ENCODE assay signal across 8 cellular contexts in the genomic region with DNA sequence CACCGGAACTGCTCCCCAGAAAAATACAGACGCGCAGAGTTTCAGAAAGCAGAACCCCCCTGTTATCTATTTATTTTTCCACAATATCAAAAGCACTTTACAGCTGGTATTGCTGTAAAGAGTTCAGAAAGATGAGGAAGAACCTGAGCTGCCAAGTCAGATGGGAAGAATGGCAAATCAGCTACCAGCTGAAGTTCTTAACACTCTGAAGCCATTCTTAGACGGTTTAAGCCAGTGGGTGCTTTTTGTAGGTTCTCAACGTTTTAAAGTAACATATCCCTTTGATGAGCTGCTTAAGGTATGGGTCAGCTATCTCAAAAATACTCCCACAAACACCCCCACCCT. TPM values are rescaled to one million over a fixed set of nuclear protein-coding genes. Genes with fewer than 3 reads are reported as not detected.
DNase-seq lines count a peak whose midpoint lies in the region; ATAC-seq and TF ChIP-seq lines count a peak whose summit lies in the region.

No MANE protein-coding gene starts in this region.

- no peak for TF ChIP-seq CTCF in BJ (IDR thresholded peaks at IDR 0.05; ENCODE audit: insufficient read depth, low read depth, low read length)

- no peaks in the 10 kb centered on the region for H3K9me3 Mint-ChIP-seq in activated naive CD8-positive, alpha-beta T cell (ENCODE audit: low read depth)

- H3K36me3 ChIP-seq in BJ (ENCODE audit: control insufficient read depth, insufficient read depth, low read length) = no peaks in the 10 kb centered on the region; the same call in 1 of the 2 replicates

- no peaks in the 10 kb centered on the region for H3K27me3 Mint-ChIP-seq in activated naive CD8-positive, alpha-beta T cell

- POLR2A ChIA-PET in BJ (lab: Charles Lee) = no interaction called here

- CTCF ChIA-PET in BJ (lab: Yijun Ruan, JAX) = interaction anchor here (1.9 kb wide), 1 partner anchor 101 kb away, joined by 6 read pairs; no protein-coding TSS in a partner anchor

- no peaks in the 10 kb centered on the region for H3K27me3 ChIP-seq in BJ (ENCODE audit: control insufficient read depth, insufficient read depth, low read length)

- H3K27ac ChIP-seq in substantia nigra (ENCODE audit: low read depth, low read length, poor library complexity, severe bottlenecking) = peak overlapping the region; percentile 96

- peak overlapping the region; percentile 81 for H3K4me3 Mint-ChIP-seq in activated naive CD8-positive, alpha-beta T cell

- peak overlapping the region; percentile 85 for H3K27ac Mint-ChIP-seq in activated naive CD8-positive, alpha-beta T cell

- DNase-seq in BJ (ENCODE audit: low read depth) (no peak), iPS-NIHi11 (ENCODE audit: low spot score) (peak; percentile 14), substantia nigra (lab: John Stamatoyannopoulos, UW) (peak in 1 of 49 donors; percentile 48), NCI-H1436 treated with DMSO at 0.1 percent for 48 hours (lab: John Stamatoyannopoulos, UW) (no peak)

- H3K4me1 Mint-ChIP-seq in activated naive CD8-positive, alpha-beta T cell (ENCODE audit: low read depth) = peaks cover 38% of the 10 kb centered on the region

- peak; percentile 1 for ATAC-seq in HG03342 (IDR thresholded peaks at IDR 0.05; ENCODE audit: unreplicated experiment)
- no peak for ATAC-seq in HG03045 (IDR thresholded peaks at IDR 0.05; ENCODE audit: unreplicated experiment)
- no peak for ATAC-seq in GM18861 (IDR thresholded peaks at IDR 0.05; ENCODE audit: unreplicated experiment)

- peaks cover 4% of the 10 kb centered on the region for H3K36me3 Mint-ChIP-seq in activated naive CD8-positive, alpha-beta T cell

- peak overlapping the region; percentile 82 for H3K4me3 ChIP-seq in BJ (ENCODE audit: low read depth, low read length)

RNA-seq across cellular contexts. Expression of a gene that starts 0.7 kb away (rescaled TPM):
- 31.5 and 48.7 TPM in 2 replicates for polyA plus RNA-seq in BJ (2011; rRNA removed)
- polyA minus RNA-seq in BJ (2011; rRNA and poly(A)+ RNA removed) = 14.6 and 16.4 TPM in 2 replicates

RNA-seq across cellular contexts. Expression of a gene that starts 35.8 kb away (rescaled TPM):
- polyA plus RNA-seq in BJ (2011; rRNA removed) = 223 and 632 TPM in 2 replicates
- 48.6 and 64.8 TPM in 2 replicates for polyA minus RNA-seq in BJ (2011; rRNA and poly(A)+ RNA removed)

RNA-seq across cellular contexts. Expression of a gene that starts 48.7 kb away (rescaled TPM):
- 0.07 and 0.33 TPM in 2 replicates for polyA plus RNA-seq in BJ (2011; rRNA removed)
- polyA minus RNA-seq in BJ (2011; rRNA and poly(A)+ RNA removed) = not detected in 2 replicates
